Comparison of ENCODE assay signal across 8 cellular contexts in genomic region chr2:218569038-218569431, GRCh38. TPM values are rescaled to one million over a fixed set of nuclear protein-coding genes. Genes with fewer than 3 reads are reported as not detected.
DNase-seq lines count a peak whose midpoint lies in the region; ATAC-seq and TF ChIP-seq lines count a peak whose summit lies in the region.

No MANE protein-coding gene starts in this region.

- H3K4me1 ChIP-seq in psoas muscle (peaks cover 39% of the 10 kb centered on the region), uterus (peaks cover 0 to 13% of the 10 kb centered on the region in 2 donors)

- POLR2A ChIA-PET in AG04449 (lab: Yijun Ruan, JAX) = no interaction called here

- no peak for TF ChIP-seq POLR2A in uterus (IDR thresholded peaks at IDR 0.05)

- TF ChIP-seq CTCF in AG04449 (IDR thresholded peaks at IDR 0.05; ENCODE audit: insufficient read depth, low read length, missing control alignments) (no peak), psoas muscle (IDR thresholded peaks at IDR 0.05) (no peak), uterus (IDR thresholded peaks at IDR 0.05) (no peak)

- peaks cover 0 to 19% of the 10 kb centered on the region in 2 donors for H3K36me3 ChIP-seq in psoas muscle (ENCODE audit: insufficient read depth in 1 of 2, low read depth in 1 of 2)
- no peaks in the 10 kb centered on the region for H3K36me3 ChIP-seq in uterus

- H3K4me3 ChIP-seq in AG04449 (ENCODE audit: low read depth, low read length) = peak overlapping the region; percentile 78
- H3K4me3 ChIP-seq in psoas muscle = peak overlapping the region; percentile 76
- peak overlapping the region; percentile 63 to 95 for H3K4me3 ChIP-seq in uterus

- no peaks in the 10 kb centered on the region for H3K9me3 ChIP-seq in psoas muscle
- H3K9me3 ChIP-seq in uterus = no peaks in the 10 kb centered on the region

- H3K27ac Mint-ChIP-seq in activated naive CD4-positive, alpha-beta T cell treated with anti-CD3 and anti-CD28 coated beads, Interleukin-2, amount 50 U/mL, for 72 hours = peak overlapping the region; percentile 99 to 100

- intact Hi-C loops in left ventricle myocardium superior (cut with micrococcal nuclease) = no loop called here
- intact Hi-C loops in psoas muscle (cut with DNase I) = loop anchor here (2.0 to 10.0 kb wide), 3 partner anchors 162 to 274 kb away; partner anchors contain the start of gene TMBIM1 (in 1 of the 2)
- intact Hi-C loops in uterus (cut with DNase I; ENCODE audit: low total_unique reads) = no loop called here

- H3K27me3 ChIP-seq in psoas muscle (ENCODE audit: insufficient read depth in 3 of 3, low read length in 2 of 3) (no peaks in the 10 kb centered on the region), uterus (no peaks in the 10 kb centered on the region)

- H3K36me3 Mint-ChIP-seq in activated naive CD4-positive, alpha-beta T cell treated with anti-CD3 and anti-CD28 coated beads, Interleukin-2, amount 50 U/mL, for 72 hours = peaks cover 45 to 64% of the 10 kb centered on the region in 2 donors

- H3K27ac ChIP-seq in psoas muscle (peak overlapping the region; percentile 92), uterus (peak overlapping the region; percentile 92 to 94)

- H3K9me3 Mint-ChIP-seq in activated naive CD4-positive, alpha-beta T cell treated with anti-CD3 and anti-CD28 coated beads, Interleukin-2, amount 50 U/mL, for 72 hours = no peaks in the 10 kb centered on the region

- CTCF ChIA-PET in AG04449 (lab: Yijun Ruan, JAX) = interaction anchor here (1.8 to 2.3 kb wide), 2 partner anchors 10 to 79 kb away, joined by 5 to 10 read pairs; no protein-coding TSS in a partner anchor

- ATAC-seq in GM18868 (IDR thresholded peaks at IDR 0.05; ENCODE audit: unreplicated experiment) = peak; percentile 21
- ATAC-seq in HG03135 (IDR thresholded peaks at IDR 0.05; ENCODE audit: unreplicated experiment) = peak; percentile 19
- peak; percentile 4 to 66 for ATAC-seq in activated naive CD4-positive, alpha-beta T cell treated with anti-CD3 and anti-CD28 coated beads, Interleukin-2, amount 50 U/mL, for 72 hours
- ATAC-seq in left ventricle myocardium superior = peak; percentile 10
- ATAC-seq in psoas muscle = peak; percentile 13 to 51 (median 42)

- 0 to 1% (median 1%) methylated on average over 31 of the region's 31 CpGs for WGBS in psoas muscle, 3 donors

- no peak for DNase-seq in AG04449 (ENCODE audit: low read depth, low spot score)
- DNase-seq in SHP77 treated with DMSO at 0.1 percent for 48 hours (lab: John Stamatoyannopoulos, UW) = peak; percentile 28
- DNase-seq in activated naive CD4-positive, alpha-beta T cell treated with anti-CD3 and anti-CD28 coated beads, Interleukin-2, amount 50 U/mL, for 72 hours (ENCODE audit: low spot score in 2 of 2) = peak; percentile 52 to 86
- peak; percentile 53 for DNase-seq in left ventricle myocardium superior
- peak; percentile 41 to 67 for DNase-seq in psoas muscle
- DNase-seq in uterus = peak; percentile 32 to 40

RNA-seq across cellular contexts. Expression of gene CNOT9, which starts 0.4 kb away (rescaled TPM):
- total RNA-seq in activated naive CD4-positive, alpha-beta T cell treated with anti-CD3 and anti-CD28 coated beads, Interleukin-2, amount 50 U/mL, for 72 hours = 100 to 1,000 TPM in 1 of 2 donors, 10 to 100 TPM in 1; 71.4 to 100 TPM
- total RNA-seq in left ventricle myocardium superior (18.6 TPM), psoas muscle (10 to 100 TPM; 15.9 to 22.9 (median 17.2) TPM), uterus (10 to 100 TPM; 42.1 to 78.2 (median 51.2) TPM)
- 10 to 100 TPM; 12.3 to 20.6 (median 20.1) TPM for polyA plus RNA-seq in psoas muscle

RNA-seq across cellular contexts. Expression of gene USP37, which starts 0.9 kb away (rescaled TPM):
- 10 to 100 TPM; 54.0 to 65.5 TPM for total RNA-seq in activated naive CD4-positive, alpha-beta T cell treated with anti-CD3 and anti-CD28 coated beads, Interleukin-2, amount 50 U/mL, for 72 hours
- 6.6 TPM for total RNA-seq in left ventricle myocardium superior
- total RNA-seq in psoas muscle = 10 to 100 TPM in 1 of 4 donors, 1 to 10 TPM in 3; 5.9 to 10.0 (median 7.2) TPM
- polyA plus RNA-seq in psoas muscle = 1 to 10 TPM; 2.1 to 6.3 (median 3.4) TPM
- total RNA-seq in uterus = 10 to 100 TPM in 3 of 4 donors, 1 to 10 TPM in 1; 9.1 to 59.3 (median 20.7) TPM

RNA-seq across cellular contexts. Expression of gene PLCD4, which starts 38.7 kb away (rescaled TPM):
- under 1 TPM; 0.36 to 0.43 TPM for total RNA-seq in activated naive CD4-positive, alpha-beta T cell treated with anti-CD3 and anti-CD28 coated beads, Interleukin-2, amount 50 U/mL, for 72 hours
- total RNA-seq in left ventricle myocardium superior = 0.55 TPM
- 10 to 100 TPM; 20.3 to 85.2 (median 43.0) TPM for total RNA-seq in psoas muscle
- 10 to 100 TPM in 2 of 3 donors, 1 to 10 TPM in 1; 1.4 to 39.7 (median 15.9) TPM for polyA plus RNA-seq in psoas muscle
- total RNA-seq in uterus = 1 to 10 TPM in 2 of 4 donors, under 1 TPM in 1, not detected in 1; 0.26 to 2.4 (median 1.2) TPM

Comparison
In these comparisons a context has a peak if more than half of its experiments do, and no peak if none do; other contexts are left out.
1. RNA of gene PLCD4, which starts 38.7 kb away (total RNA-seq): 20.3 to 85.2 TPM in psoas muscle; 0.26 to 2.4 TPM in uterus, 0.55 TPM in left ventricle myocardium superior (single experiment) and 0.36 to 0.43 TPM in activated naive CD4-positive, alpha-beta T cell treated with anti-CD3 and anti-CD28 coated beads, Interleukin-2, amount 50 U/mL, for 72 hours; every median in the first group is over 4 times any median in the second.
2. intact Hi-C loops: an anchor here in psoas muscle (2.0 to 10.0 kb wide); none called in left ventricle myocardium superior and uterus.
3. Peak in every context shown above with its lines, with median percentiles within 50 percentile points of each other: H3K4me3 ChIP-seq and ATAC-seq.